1 cellular context compared by ENCODE assay signal in the genomic region with DNA sequence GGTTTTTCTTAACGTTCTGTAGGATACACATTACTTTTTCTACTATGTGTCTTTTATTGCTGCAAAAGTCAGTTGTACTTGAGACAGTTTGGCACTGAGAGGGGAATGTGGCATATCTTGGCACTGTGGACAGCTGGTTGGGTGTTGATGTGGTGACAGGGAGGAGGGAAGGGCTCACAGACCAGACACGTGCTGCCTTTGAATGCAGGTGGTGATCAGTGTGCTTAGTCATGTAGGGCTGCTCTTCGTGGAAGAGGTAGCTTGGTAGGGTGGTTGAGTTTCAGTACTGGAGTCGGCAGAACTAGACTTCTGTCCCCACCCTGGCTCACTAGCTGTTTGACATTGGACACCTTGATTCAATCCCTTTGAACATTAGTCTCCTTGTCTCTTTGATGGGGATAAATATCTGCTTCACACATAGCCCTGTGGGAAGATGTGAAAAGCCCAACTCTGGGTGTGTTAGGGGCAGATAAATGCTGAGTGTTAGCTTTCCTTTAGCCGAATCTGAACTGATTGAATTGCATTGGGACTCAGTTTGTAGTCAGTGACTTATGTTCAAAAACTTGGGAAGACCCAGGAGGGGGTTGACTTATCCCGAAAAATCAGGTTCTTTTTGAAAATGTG.
TF ChIP-seq lines count a peak whose summit lies in the region.

No MANE protein-coding gene starts in this region.

TF ChIP-seq in H1, 55 proteins besides CTCF, POLR2A, EP300 and RAD21 (continued from another document):
- TF ChIP-seq, protein P1, sequence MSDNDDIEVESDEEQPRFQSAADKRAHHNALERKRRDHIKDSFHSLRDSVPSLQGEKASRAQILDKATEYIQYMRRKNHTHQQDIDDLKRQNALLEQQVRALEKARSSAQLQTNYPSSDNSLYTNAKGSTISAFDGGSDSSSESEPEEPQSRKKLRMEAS (IDR thresholded peaks at IDR 0.05), result peak; percentile 53
- TF ChIP-seq KDM5A (IDR thresholded peaks at IDR 0.05; ENCODE audit: low read length) (no peak), RXRA (IDR thresholded peaks at IDR 0.05; ENCODE audit: insufficient read depth, low read depth, low read length) (no peak), POLR2AphosphoS5 (IDR thresholded peaks at IDR 0.05; ENCODE audit: low read depth, low read length) (peak; percentile 18; the same call in 1 of the 2 replicates), CHD1 (IDR thresholded peaks at IDR 0.05; ENCODE audit: low read depth, low read length) (no peak), SRF (IDR thresholded peaks at IDR 0.05; ENCODE audit: low read depth, low read length) (no peak), BRCA1 (IDR thresholded peaks at IDR 0.05; ENCODE audit: low read depth, low read length) (no peak), TCF12 (IDR thresholded peaks at IDR 0.05; ENCODE audit: low read depth, low read length) (no peak), SIN3A (conservative IDR thresholded peaks at IDR 0.05 in 1 of 2, IDR thresholded peaks at IDR 0.05 in 1 of 2; ENCODE audit: low read depth in 1 of 2, low read length in 2 of 2) (no peak), MAFK (IDR thresholded peaks at IDR 0.05; ENCODE audit: low read depth, low read length) (peak; percentile 32; the same call in 1 of the 2 replicates), NANOG (IDR thresholded peaks at IDR 0.05; ENCODE audit: insufficient read depth, low read depth, low read length, poor library complexity, severe bottlenecking) (no peak)
